ENCODE assay signal across 7 cellular contexts in genomic region chr11:2156416-2157182, GRCh38. TPM values are rescaled to one million over a fixed set of nuclear protein-coding genes. Genes with fewer than 3 reads are reported as not detected.
A peak's percentile ranks its signal among the peaks of the same experiment; 100 is the strongest.
DNase-seq lines count a peak whose midpoint lies in the region; ATAC-seq and TF ChIP-seq lines count a peak whose summit lies in the region.

No MANE protein-coding gene starts in this region.

- no peaks in the 10 kb centered on the region for H3K9me3 Mint-ChIP-seq in stimulated activated naive B cell treated with anti-CD40 and anti-IgM and Interleukin-4, amounts not matched to agents 10 μg/mL and 1 μg/mL and 100 μg/mL, for 72 hours

- DNase-seq in GM12864 (ENCODE audit: low read depth) (no peak), NB4 (ENCODE audit: low read depth) (peak; percentile 57), dermis microvascular lymphatic vessel endothelial cell (ENCODE audit: low read depth in 2 of 2) (peak; percentile 34 to 58), lung (ENCODE audit: low spot score) (peak; percentile 67), NCI-H187 (lab: John Stamatoyannopoulos, UW) (no peak)
- DNase-seq in activated CD4-positive, alpha-beta T cell treated with anti-CD3 and anti-CD28 coated beads, Interleukin-2, amount 50 U/mL, for 1 hour = peak; percentile 58
- DNase-seq in stimulated activated naive B cell treated with anti-CD40 and anti-IgM and Interleukin-4, amounts not matched to agents 10 μg/mL and 1 μg/mL and 100 μg/mL, for 72 hours = peak; percentile 51

- TF ChIP-seq CTCF in GM12864 (IDR thresholded peaks at IDR 0.05; ENCODE audit: low read depth, low read length, missing control alignments) (peak; percentile 81), NB4 (IDR thresholded peaks at IDR 0.05; ENCODE audit: low read depth, low read length) (peak; percentile 62), lung (IDR thresholded peaks at IDR 0.05; ENCODE audit: control extremely low read depth, extremely low read depth) (peak; percentile 65)

- no peak for TF ChIP-seq POLR2A in NB4 (IDR thresholded peaks at IDR 0.05; ENCODE audit: extremely low read depth, insufficient read length)

- no peak overlapping the region for H3K4me3 ChIP-seq in GM12864 (ENCODE audit: low read depth, low read length)
- H3K4me3 ChIP-seq in NB4 (ENCODE audit: low read depth, low read length) = no peak overlapping the region
- no peak overlapping the region for H3K4me3 ChIP-seq in lung

- no peaks in the 10 kb centered on the region for H3K4me1 ChIP-seq in lung (ENCODE audit: control insufficient read depth in 2 of 2, insufficient read depth in 2 of 2, low read length in 2 of 2)

- no peak overlapping the region for H3K4me3 Mint-ChIP-seq in stimulated activated naive B cell treated with anti-CD40 and anti-IgM and Interleukin-4, amounts not matched to agents 10 μg/mL and 1 μg/mL and 100 μg/mL, for 72 hours

- no peak overlapping the region for H3K27ac ChIP-seq in lung (ENCODE audit: low read depth in 1 of 2, low read length in 1 of 2)

- peaks cover 0 to 3% of the 10 kb centered on the region in 2 donors for H3K9me3 ChIP-seq in lung (ENCODE audit: control insufficient read depth in 2 of 2, insufficient read depth in 1 of 2, low read length in 1 of 2)

- H3K4me1 Mint-ChIP-seq in stimulated activated naive B cell treated with anti-CD40 and anti-IgM and Interleukin-4, amounts not matched to agents 10 μg/mL and 1 μg/mL and 100 μg/mL, for 72 hours = peaks cover 5% of the 10 kb centered on the region in 2 donors

- 32 to 39% methylated on average over 19 of the region's 19 CpGs for WGBS in lung, 2 donors

- H3K36me3 ChIP-seq in lung (ENCODE audit: control insufficient read depth in 2 of 2, insufficient read depth in 2 of 2, low read length in 2 of 2) = no peaks in the 10 kb centered on the region

- H3K36me3 Mint-ChIP-seq in stimulated activated naive B cell treated with anti-CD40 and anti-IgM and Interleukin-4, amounts not matched to agents 10 μg/mL and 1 μg/mL and 100 μg/mL, for 72 hours = no peaks in the 10 kb centered on the region

- H3K27me3 ChIP-seq in lung (ENCODE audit: control insufficient read depth, insufficient read depth) = peaks cover 12% of the 10 kb centered on the region

- peaks cover 6 to 43% of the 10 kb centered on the region in 2 donors for H3K27me3 Mint-ChIP-seq in stimulated activated naive B cell treated with anti-CD40 and anti-IgM and Interleukin-4, amounts not matched to agents 10 μg/mL and 1 μg/mL and 100 μg/mL, for 72 hours

- H3K27ac Mint-ChIP-seq in stimulated activated naive B cell treated with anti-CD40 and anti-IgM and Interleukin-4, amounts not matched to agents 10 μg/mL and 1 μg/mL and 100 μg/mL, for 72 hours = no peak overlapping the region

- no peak for ATAC-seq in lung (ENCODE audit: insufficient read depth, low FRiP score)
- ATAC-seq in stimulated activated naive B cell treated with anti-CD40 and anti-IgM and Interleukin-4, amounts not matched to agents 10 μg/mL and 1 μg/mL and 100 μg/mL, for 72 hours (replicated peaks) = peak; percentile 60 to 70

RNA-seq across cellular contexts. Expression of gene INS, which starts 4.4 kb away (rescaled TPM):
- total RNA-seq in dermis microvascular lymphatic vessel endothelial cell = not detected in 2 replicates
- total RNA-seq in lung = not detected
- 1 to 10 TPM; 1.2 to 3.3 TPM for polyA plus RNA-seq in lung

RNA-seq across cellular contexts. Expression of gene TH, which starts 15.0 kb away (rescaled TPM):
- 0.13 TPM in 1 of 2 replicates, not detected in the other for total RNA-seq in dermis microvascular lymphatic vessel endothelial cell
- total RNA-seq in lung = under 1 TPM in 1 of 2 donors, not detected in 1; 0.31 TPM
- polyA plus RNA-seq in lung = under 1 TPM in 1 of 2 donors, not detected in 1; 0.14 TPM

RNA-seq across cellular contexts. Expression of gene IGF2, which starts 17.4 kb away (rescaled TPM):
- 1.9 and 22.0 TPM in 2 replicates for total RNA-seq in dermis microvascular lymphatic vessel endothelial cell
- total RNA-seq in lung = 10 to 100 TPM; 23.5 to 87.7 TPM
- polyA plus RNA-seq in lung = 1 to 10 TPM; 2.9 to 7.8 TPM

Comparison
In these comparisons a context has a peak if more than half of its experiments do, and no peak if none do; other contexts are left out.
1. DNase-seq: peak in NB4 (single experiment), activated CD4-positive, alpha-beta T cell treated with anti-CD3 and anti-CD28 coated beads, Interleukin-2, amount 50 U/mL, for 1 hour (single experiment), dermis microvascular lymphatic vessel endothelial cell (2 of 2), lung (single experiment) and stimulated activated naive B cell treated with anti-CD40 and anti-IgM and Interleukin-4, amounts not matched to agents 10 μg/mL and 1 μg/mL and 100 μg/mL, for 72 hours (single experiment); none in GM12864 (single experiment) and NCI-H187 (0 of 2).
2. Peak in every context shown above with its lines, with median percentiles within 50 percentile points of each other: CTCF ChIP-seq.